Comparison of ENCODE assay signal across 8 cellular contexts in genomic region chr6:110179406-110180227, GRCh38. TPM values are rescaled to one million over a fixed set of nuclear protein-coding genes. Genes with fewer than 3 reads are reported as not detected.
DNase-seq lines count a peak whose midpoint lies in the region; ATAC-seq and TF ChIP-seq lines count a peak whose summit lies in the region.

WASF1 (minus strand) TSS chr6:110179670; CDS start chr6:110127601, 52,069 bp downstream.

- no peak within 1 kb of the TSS for H3K4me3 Mint-ChIP-seq in activated T-cell treated with anti-CD3 and anti-CD28 coated beads, Interleukin-2, amount 50 U/mL, for 24 hours

- H3K4me1 ChIP-seq in PC-3 (ENCODE audit: insufficient read depth, low read length) = peaks cover 33% of the 10 kb centered on the region
- no peaks in the 10 kb centered on the region for H3K4me1 ChIP-seq in esophagus (ENCODE audit: control insufficient read depth in 2 of 2, insufficient read depth in 2 of 2, low read length in 1 of 2)
- peaks cover 18 to 20% of the 10 kb centered on the region in 2 donors for H3K4me1 ChIP-seq in mucosa of rectum (ENCODE audit: control insufficient read depth in 2 of 2, insufficient read depth in 2 of 2, low read length in 2 of 2)

- H4K20me1 ChIP-seq in PC-3 (ENCODE audit: low read length) = no peaks in the 10 kb centered on the region

- ATAC-seq in GM21717 (IDR thresholded peaks at IDR 0.05; ENCODE audit: unreplicated experiment) = peak; percentile 81
- ATAC-seq in PC-3 = peak; percentile 84

- intact Hi-C loops in PC-3 (cut with micrococcal nuclease) = no loop called here

- CTCF ChIA-PET in PC-3 (lab: Charles Lee) = interaction anchor here (0.6 kb wide), 2 partner anchors 277 to 831 kb away, joined by 3 to 5 read pairs; no protein-coding TSS in a partner anchor

- peak within 1 kb of the TSS; percentile 97 for H2AFZ ChIP-seq in PC-3 (ENCODE audit: low read length)

- no peaks in the 10 kb centered on the region for H3K9me2 ChIP-seq in PC-3 (replicated peaks; ENCODE audit: low read length)

- WGBS in esophagus, 2 donors = 0 to 1% methylated on average over 62 of the region's 62 CpGs

- no peaks in the 10 kb centered on the region for H3K27me3 ChIP-seq in PC-3 (ENCODE audit: low read length)
- no peaks in the 10 kb centered on the region for H3K27me3 ChIP-seq in esophagus (ENCODE audit: control insufficient read depth in 1 of 2, insufficient read depth in 2 of 2, low read length in 2 of 2)
- no peaks in the 10 kb centered on the region for H3K27me3 ChIP-seq in mucosa of rectum (ENCODE audit: control insufficient read depth in 2 of 2, insufficient read depth in 2 of 2, low read length in 2 of 2)

- H3F3A ChIP-seq in PC-3 (ENCODE audit: low read length, unreplicated experiment) = no peaks in the 10 kb centered on the region

- no peak for TF ChIP-seq CTCF in PC-3 (conservative IDR thresholded peaks at IDR 0.05; ENCODE audit: low read depth, low read length)

- peaks cover 7% of the 10 kb centered on the region for H3K4me1 Mint-ChIP-seq in activated T-cell treated with anti-CD3 and anti-CD28 coated beads, Interleukin-2, amount 50 U/mL, for 24 hours (ENCODE audit: low read depth)

- H3K36me3 ChIP-seq in PC-3 (ENCODE audit: low read depth, low read length) = no peaks in the 10 kb centered on the region
- no peaks in the 10 kb centered on the region for H3K36me3 ChIP-seq in esophagus (ENCODE audit: control insufficient read depth in 2 of 2, insufficient read depth in 2 of 2, low read length in 1 of 2)
- no peaks in the 10 kb centered on the region for H3K36me3 ChIP-seq in mucosa of rectum (ENCODE audit: control insufficient read depth in 2 of 2, insufficient read depth in 2 of 2, low read length in 2 of 2)

- BruUV-seq in PC-3 (replicated peaks; lab: Mats Ljungman, UMichigan) = no TSS peak

- peaks cover 9% of the 10 kb centered on the region for H3K27me3 Mint-ChIP-seq in activated T-cell treated with anti-CD3 and anti-CD28 coated beads, Interleukin-2, amount 50 U/mL, for 24 hours

- H3K27ac ChIP-seq in PC-3 (ENCODE audit: low read length) (peak within 1 kb of the TSS; percentile 29), esophagus (ENCODE audit: low read depth in 2 of 2, low read length in 1 of 2) (peak within 1 kb of the TSS; percentile 79 to 93), mucosa of rectum (ENCODE audit: low read depth in 2 of 2, low read length in 2 of 2) (peak within 1 kb of the TSS; percentile 66 to 69)

- H3K9me3 Mint-ChIP-seq in activated T-cell treated with anti-CD3 and anti-CD28 coated beads, Interleukin-2, amount 50 U/mL, for 24 hours = no peaks in the 10 kb centered on the region

- H3K9me3 ChIP-seq in PC-3 (ENCODE audit: low read length) (no peaks in the 10 kb centered on the region), esophagus (ENCODE audit: control insufficient read depth in 2 of 2, insufficient read depth in 1 of 2, low read depth in 1 of 2, low read length in 1 of 2) (no peaks in the 10 kb centered on the region), mucosa of rectum (ENCODE audit: control insufficient read depth in 2 of 2, low read length in 2 of 2) (no peaks in the 10 kb centered on the region)

- POLR2A ChIA-PET in PC-3 (lab: Charles Lee; ENCODE audit: unreplicated experiment) = no interaction called here

- H3K4me3 ChIP-seq in Jurkat, Clone E6-1 (ENCODE audit: low read length) = peak within 1 kb of the TSS; percentile 83
- H3K4me3 ChIP-seq in PC-3 (ENCODE audit: low read length) (peak within 1 kb of the TSS; percentile 82), esophagus (ENCODE audit: low read depth in 1 of 2, low read length in 2 of 2) (peak within 1 kb of the TSS; percentile 93 to 100), mucosa of rectum (ENCODE audit: low read length in 2 of 2) (peak within 1 kb of the TSS; percentile 93 to 95)

- H3K9ac ChIP-seq in PC-3 (ENCODE audit: low read length) (peak within 1 kb of the TSS; percentile 81), mucosa of rectum (ENCODE audit: low read depth in 1 of 2, low read length in 2 of 2) (peak within 1 kb of the TSS; percentile 80 to 81)

- H3K36me3 Mint-ChIP-seq in activated T-cell treated with anti-CD3 and anti-CD28 coated beads, Interleukin-2, amount 50 U/mL, for 24 hours (ENCODE audit: low read depth) = peaks cover 4% of the 10 kb centered on the region

- H3K27ac Mint-ChIP-seq in activated T-cell treated with anti-CD3 and anti-CD28 coated beads, Interleukin-2, amount 50 U/mL, for 24 hours = peak within 1 kb of the TSS; percentile 81

- peak within 1 kb of the TSS; percentile 87 for H3K4me2 ChIP-seq in PC-3 (ENCODE audit: low read length)

- peaks cover 62% of the 10 kb centered on the region for H3K79me2 ChIP-seq in PC-3 (ENCODE audit: low read length)

- peak; percentile 97 for DNase-seq in DMS 273 treated with DMSO at 0.1 percent for 48 hours (lab: John Stamatoyannopoulos, UW)
- peak; percentile 94 for DNase-seq in Jurkat, Clone E6-1 (ENCODE audit: low read depth, low spot score)
- peak; percentile 96 for DNase-seq in PC-3
- DNase-seq in activated T-cell treated with anti-CD3 and anti-CD28 coated beads, Interleukin-2, amount 50 U/mL, for 24 hours = peak; percentile 93
- DNase-seq in stimulated activated CD8-positive, alpha-beta memory T cell treated with anti-CD3 and anti-CD28 coated beads, Interleukin-4, amount 100 ng/mL, for 4 hours (ENCODE audit: low read depth in 2 of 2, low spot score in 1 of 2) = peak; percentile 71 to 80

RNA-seq across cellular contexts. Expression of gene WASF1, which starts in this region (rescaled TPM):
- 6.9 TPM for polyA plus RNA-seq in Jurkat, Clone E6-1 (2012; ENCODE audit: insufficient read depth, insufficient read length)
- total RNA-seq in PC-3 (2014; rRNA removed) = 3.0 and 15.8 TPM in 2 replicates
- 1 to 10 TPM; 7.2 to 7.7 TPM for polyA plus RNA-seq in esophagus

Comparison
In these comparisons a context has a peak if more than half of its experiments do, and no peak if none do; other contexts are left out.
1. Peak in every context shown above with its lines: DNase-seq, ATAC-seq, H3K4me3 ChIP-seq and H3K27ac ChIP-seq.
2. H3K27ac ChIP-seq: peak in every context shown above with its lines; median percentile 86 in esophagus; 68 in mucosa of rectum; 29 in PC-3.